In the genomic region with DNA sequence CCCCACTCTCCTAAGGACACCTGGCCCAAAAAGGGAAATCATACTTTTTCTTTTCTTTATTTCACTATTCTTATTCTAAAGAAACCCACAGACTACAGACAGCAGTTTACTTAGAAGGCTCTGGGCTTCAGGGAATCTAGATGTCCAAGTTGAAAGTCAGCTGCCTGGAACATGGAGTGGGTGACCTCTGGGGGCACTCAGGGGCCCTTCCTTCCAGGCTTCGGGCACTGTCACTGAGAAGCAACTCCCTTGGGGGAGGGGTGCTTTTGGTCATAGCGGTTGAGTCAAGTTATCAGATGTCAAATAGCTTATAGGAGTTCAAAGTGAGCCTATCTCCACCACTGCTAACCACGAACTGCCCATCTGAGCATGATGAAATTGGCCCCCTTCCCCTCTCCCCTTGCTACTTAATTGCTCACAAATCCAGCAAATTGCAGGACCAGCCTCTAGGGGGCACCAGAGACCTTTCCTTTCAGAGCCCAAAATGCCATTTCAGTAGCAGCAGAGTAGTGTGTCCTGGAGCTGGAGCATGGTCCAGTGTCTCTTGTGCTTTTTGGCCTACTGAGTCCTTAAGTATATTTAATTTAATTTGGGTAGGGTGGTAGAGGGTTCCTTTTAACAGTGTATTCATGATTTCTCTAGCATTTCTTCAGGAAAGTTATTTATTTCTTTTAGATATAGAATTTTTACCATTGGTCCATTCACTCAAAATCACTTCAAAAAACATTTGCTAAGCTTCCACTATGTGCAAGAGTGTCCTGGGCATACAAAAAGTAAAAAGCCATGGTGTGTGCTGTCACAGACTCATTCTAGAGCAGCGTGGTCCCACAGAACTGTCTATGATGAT, we compare ENCODE assay signal across 8 cellular contexts.
DNase-seq lines count a peak whose midpoint lies in the region; ATAC-seq and TF ChIP-seq lines count a peak whose summit lies in the region.

No MANE protein-coding gene starts in this region.

- TF ChIP-seq CTCF in GM12872 (IDR thresholded peaks at IDR 0.05; ENCODE audit: insufficient read depth, low read depth, low read length) = peak; percentile 88

- ATAC-seq in HG03520 (IDR thresholded peaks at IDR 0.05; ENCODE audit: unreplicated experiment) (peak; percentile 71), GM18519 (IDR thresholded peaks at IDR 0.05; ENCODE audit: low FRiP score, unreplicated experiment) (no peak)

- DNase-seq in NOMO-1 treated with DMSO at 0.1 percent for 48 hours (lab: John Stamatoyannopoulos, UW; ENCODE audit: unreplicated experiment) (peak; percentile 66), epidermal melanocyte (ENCODE audit: insufficient read length, low spot score) (peak; percentile 72), mucosa of gallbladder (ENCODE audit: low spot score) (peak; percentile 73)
- peak; percentile 48 for DNase-seq in activated CD8-positive, alpha-beta memory T cell treated with anti-CD3 and anti-CD28 coated beads, Interleukin-2, amount 50 U/mL, for 24 hours (ENCODE audit: extremely low read depth)
- DNase-seq in stimulated activated CD8-positive, alpha-beta memory T cell treated with anti-CD3 and anti-CD28 coated beads, Interleukin-7, amount 100 ng/mL, for 1 hour (ENCODE audit: low read depth in 2 of 2) = peak; percentile 29 to 55
